1 cellular context compared by ENCODE assay signal in genomic region chr17:76517638-76518038, GRCh38.
TF ChIP-seq lines count a peak whose summit lies in the region.

No MANE protein-coding gene starts in this region.

TF ChIP-seq in A549, 52 proteins besides CTCF, POLR2A, EP300 and RAD21:
- TF ChIP-seq EHMT2 (IDR thresholded peaks at IDR 0.05; ENCODE audit: low read depth) = no peak
- TF ChIP-seq POLR2AphosphoS2 (conservative IDR thresholded peaks at IDR 0.05; ENCODE audit: low read length) = no peak
- TF ChIP-seq TP53 (CRISPR knock-in tag; IDR thresholded peaks at IDR 0.05) = no peak
- no peak for TF ChIP-seq MYC (IDR thresholded peaks at IDR 0.05; ENCODE audit: borderline replicate concordance, low read length)
- no peak for TF ChIP-seq HDAC2 (IDR thresholded peaks at IDR 0.05)
TF ChIP-seq in A549: peak in this region for 0.
